Comparison of ENCODE assay signal across 1 cellular context in the genomic region with DNA sequence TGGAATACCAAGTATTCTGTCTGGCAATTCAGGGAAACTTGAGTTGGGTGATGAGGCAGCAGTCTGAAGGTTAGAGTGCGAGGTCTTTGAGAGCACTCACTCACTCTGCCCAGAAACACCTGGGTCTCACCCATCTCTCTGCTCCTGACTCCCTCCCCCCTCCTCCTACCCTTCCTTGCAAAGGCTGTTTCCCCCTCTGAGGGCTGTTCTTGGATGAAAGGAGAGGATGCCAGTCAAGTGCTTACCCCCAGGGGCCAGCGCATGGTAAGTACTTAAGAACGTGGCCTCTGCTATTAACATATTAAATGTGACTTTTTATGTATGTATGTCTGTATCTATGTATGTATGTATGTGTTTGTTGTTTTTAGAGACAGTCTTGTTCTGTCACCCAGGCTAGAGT.
TF ChIP-seq lines count a peak whose summit lies in the region.

No MANE protein-coding gene starts in this region.

TF ChIP-seq in WTC11, 78 proteins besides CTCF, POLR2A, EP300 and RAD21 (continued from another document):
- TF ChIP-seq, protein P1, sequence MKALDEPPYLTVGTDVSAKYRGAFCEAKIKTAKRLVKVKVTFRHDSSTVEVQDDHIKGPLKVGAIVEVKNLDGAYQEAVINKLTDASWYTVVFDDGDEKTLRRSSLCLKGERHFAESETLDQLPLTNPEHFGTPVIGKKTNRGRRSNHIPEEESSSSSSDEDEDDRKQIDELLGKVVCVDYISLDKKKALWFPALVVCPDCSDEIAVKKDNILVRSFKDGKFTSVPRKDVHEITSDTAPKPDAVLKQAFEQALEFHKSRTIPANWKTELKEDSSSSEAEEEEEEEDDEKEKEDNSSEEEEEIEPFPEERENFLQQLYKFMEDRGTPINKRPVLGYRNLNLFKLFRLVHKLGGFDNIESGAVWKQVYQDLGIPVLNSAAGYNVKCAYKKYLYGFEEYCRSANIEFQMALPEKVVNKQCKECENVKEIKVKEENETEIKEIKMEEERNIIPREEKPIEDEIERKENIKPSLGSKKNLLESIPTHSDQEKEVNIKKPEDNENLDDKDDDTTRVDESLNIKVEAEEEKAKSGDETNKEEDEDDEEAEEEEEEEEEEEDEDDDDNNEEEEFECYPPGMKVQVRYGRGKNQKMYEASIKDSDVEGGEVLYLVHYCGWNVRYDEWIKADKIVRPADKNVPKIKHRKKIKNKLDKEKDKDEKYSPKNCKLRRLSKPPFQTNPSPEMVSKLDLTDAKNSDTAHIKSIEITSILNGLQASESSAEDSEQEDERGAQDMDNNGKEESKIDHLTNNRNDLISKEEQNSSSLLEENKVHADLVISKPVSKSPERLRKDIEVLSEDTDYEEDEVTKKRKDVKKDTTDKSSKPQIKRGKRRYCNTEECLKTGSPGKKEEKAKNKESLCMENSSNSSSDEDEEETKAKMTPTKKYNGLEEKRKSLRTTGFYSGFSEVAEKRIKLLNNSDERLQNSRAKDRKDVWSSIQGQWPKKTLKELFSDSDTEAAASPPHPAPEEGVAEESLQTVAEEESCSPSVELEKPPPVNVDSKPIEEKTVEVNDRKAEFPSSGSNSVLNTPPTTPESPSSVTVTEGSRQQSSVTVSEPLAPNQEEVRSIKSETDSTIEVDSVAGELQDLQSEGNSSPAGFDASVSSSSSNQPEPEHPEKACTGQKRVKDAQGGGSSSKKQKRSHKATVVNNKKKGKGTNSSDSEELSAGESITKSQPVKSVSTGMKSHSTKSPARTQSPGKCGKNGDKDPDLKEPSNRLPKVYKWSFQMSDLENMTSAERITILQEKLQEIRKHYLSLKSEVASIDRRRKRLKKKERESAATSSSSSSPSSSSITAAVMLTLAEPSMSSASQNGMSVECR (CRISPR knock-in tag; IDR thresholded peaks at IDR 0.05; ENCODE audit: borderline replicate concordance) = no peak
- TF ChIP-seq GTF2I (CRISPR knock-in tag; conservative IDR thresholded peaks at IDR 0.05) (no peak), HMGA2 (CRISPR knock-in tag; IDR thresholded peaks at IDR 0.05) (no peak), ZNF219 (CRISPR knock-in tag; IDR thresholded peaks at IDR 0.05; ENCODE audit: borderline replicate concordance) (no peak), CBFB (CRISPR knock-in tag; IDR thresholded peaks at IDR 0.05; ENCODE audit: low read depth) (no peak), GABPB1 (CRISPR knock-in tag; IDR thresholded peaks at IDR 0.05) (no peak), OVOL2 (CRISPR knock-in tag; IDR thresholded peaks at IDR 0.05; ENCODE audit: borderline replicate concordance) (no peak)
- TF ChIP-seq, protein P2, sequence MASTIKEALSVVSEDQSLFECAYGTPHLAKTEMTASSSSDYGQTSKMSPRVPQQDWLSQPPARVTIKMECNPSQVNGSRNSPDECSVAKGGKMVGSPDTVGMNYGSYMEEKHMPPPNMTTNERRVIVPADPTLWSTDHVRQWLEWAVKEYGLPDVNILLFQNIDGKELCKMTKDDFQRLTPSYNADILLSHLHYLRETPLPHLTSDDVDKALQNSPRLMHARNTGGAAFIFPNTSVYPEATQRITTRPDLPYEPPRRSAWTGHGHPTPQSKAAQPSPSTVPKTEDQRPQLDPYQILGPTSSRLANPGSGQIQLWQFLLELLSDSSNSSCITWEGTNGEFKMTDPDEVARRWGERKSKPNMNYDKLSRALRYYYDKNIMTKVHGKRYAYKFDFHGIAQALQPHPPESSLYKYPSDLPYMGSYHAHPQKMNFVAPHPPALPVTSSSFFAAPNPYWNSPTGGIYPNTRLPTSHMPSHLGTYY (CRISPR knock-in tag; IDR thresholded peaks at IDR 0.05) = no peak
- TF ChIP-seq, protein P3, sequence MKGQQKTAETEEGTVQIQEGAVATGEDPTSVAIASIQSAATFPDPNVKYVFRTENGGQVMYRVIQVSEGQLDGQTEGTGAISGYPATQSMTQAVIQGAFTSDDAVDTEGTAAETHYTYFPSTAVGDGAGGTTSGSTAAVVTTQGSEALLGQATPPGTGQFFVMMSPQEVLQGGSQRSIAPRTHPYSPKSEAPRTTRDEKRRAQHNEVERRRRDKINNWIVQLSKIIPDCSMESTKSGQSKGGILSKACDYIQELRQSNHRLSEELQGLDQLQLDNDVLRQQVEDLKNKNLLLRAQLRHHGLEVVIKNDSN (CRISPR knock-in tag; IDR thresholded peaks at IDR 0.05) = no peak
